ENCODE assay signal across 23 cellular contexts in genomic region chr3:75224419-75224818, GRCh38.
"Had no signal": no experiment of that assay in that cellular context is flagged by ENCODE, and none has a peak within 500 bp of the region (broad histone marks: within the 10 kb centered on the region; RNA-seq: fewer than 3 reads in every experiment).

No MANE protein-coding gene starts in this region.

- H3K9me3 Mint-ChIP-seq: activated B cell treated with CpG ODN at 0.5 μM for 24 hours; activated CD8-positive, alpha-beta T cell treated with anti-CD3 and anti-CD28 coated beads for 36 hours; activated naive CD8-positive, alpha-beta T cell treated with anti-CD3 and anti-CD28 coated beads, Interleukin-2, amount 10 ng/mL, durations not matched to agents 7 days and 5 days; brain; nephron; stimulated activated naive B cell treated with anti-CD40 and anti-IgM and Interleukin-4, amounts not matched to agents 10 μg/mL and 1 μg/mL and 100 μg/mL, for 72 hours; T-helper 2 cell treated with Interferon-gamma antibody and Interleukin-4, amounts not matched to agents 5 μg/mL and 100 μg/mL, for 36 hours had no signal

- H3K4me1 ChIP-seq: esophagus muscularis mucosa, left lung, upper lobe of left lung had no signal

- DNase-seq: activated B cell treated with CpG ODN at 0.5 μM for 24 hours; activated CD4-positive, alpha-beta T cell treated with anti-CD3 and anti-CD28 coated beads for 48 hours; activated CD8-positive, alpha-beta T cell treated with anti-CD3 and anti-CD28 coated beads for 36 hours; activated naive CD4-positive, alpha-beta T cell; activated naive CD8-positive, alpha-beta T cell treated with anti-CD3 and anti-CD28 coated beads, Interleukin-2, amount 10 ng/mL, durations not matched to agents 7 days and 5 days; activated T-cell treated with anti-CD3 and anti-CD28 coated beads, Interleukin-2, amount 50 U/mL, for 1 hour; amygdala; cerebellar nuclear complex; cortex of kidney; glutamatergic neuron; hippocampal formation; kidney; left lung; midbrain; retina; stimulated activated naive B cell treated with anti-CD40 and anti-IgM and Interleukin-4, amounts not matched to agents 10 μg/mL and 1 μg/mL and 100 μg/mL, for 72 hours; upper lobe of left lung had no signal

- H3K4me3 Mint-ChIP-seq: activated B cell treated with CpG ODN at 0.5 μM for 24 hours; activated CD8-positive, alpha-beta T cell treated with anti-CD3 and anti-CD28 coated beads for 36 hours; activated naive CD8-positive, alpha-beta T cell treated with anti-CD3 and anti-CD28 coated beads, Interleukin-2, amount 10 ng/mL, durations not matched to agents 7 days and 5 days; activated T-helper 17 cell treated with anti-CD3 and anti-CD28 coated beads, Interleukin-2, amount 50 U/mL, for 72 hours; brain; nephron; stimulated activated naive B cell treated with anti-CD40 and anti-IgM and Interleukin-4, amounts not matched to agents 10 μg/mL and 1 μg/mL and 100 μg/mL, for 72 hours; T-helper 2 cell treated with Interferon-gamma antibody and Interleukin-4, amounts not matched to agents 5 μg/mL and 100 μg/mL, for 36 hours had no signal

- H3K27ac Mint-ChIP-seq: activated B cell treated with CpG ODN at 0.5 μM for 24 hours; activated CD8-positive, alpha-beta T cell treated with anti-CD3 and anti-CD28 coated beads for 36 hours; activated naive CD8-positive, alpha-beta T cell treated with anti-CD3 and anti-CD28 coated beads, Interleukin-2, amount 10 ng/mL, durations not matched to agents 7 days and 5 days; activated T-helper 17 cell treated with anti-CD3 and anti-CD28 coated beads, Interleukin-2, amount 50 U/mL, for 72 hours; brain; nephron; stimulated activated naive B cell treated with anti-CD40 and anti-IgM and Interleukin-4, amounts not matched to agents 10 μg/mL and 1 μg/mL and 100 μg/mL, for 72 hours; T-helper 2 cell treated with Interferon-gamma antibody and Interleukin-4, amounts not matched to agents 5 μg/mL and 100 μg/mL, for 36 hours had no signal

- H3K36me3 Mint-ChIP-seq: activated naive CD8-positive, alpha-beta T cell treated with anti-CD3 and anti-CD28 coated beads, Interleukin-2, amount 10 ng/mL, durations not matched to agents 7 days and 5 days; brain; stimulated activated naive B cell treated with anti-CD40 and anti-IgM and Interleukin-4, amounts not matched to agents 10 μg/mL and 1 μg/mL and 100 μg/mL, for 72 hours had no signal

- H3K36me3 ChIP-seq: esophagus muscularis mucosa, left lung, thoracic aorta, upper lobe of left lung had no signal

- H3K27me3 Mint-ChIP-seq: activated B cell treated with CpG ODN at 0.5 μM for 24 hours; activated naive CD8-positive, alpha-beta T cell treated with anti-CD3 and anti-CD28 coated beads, Interleukin-2, amount 10 ng/mL, durations not matched to agents 7 days and 5 days; brain; stimulated activated naive B cell treated with anti-CD40 and anti-IgM and Interleukin-4, amounts not matched to agents 10 μg/mL and 1 μg/mL and 100 μg/mL, for 72 hours had no signal

- H3K4me3 ChIP-seq: esophagus muscularis mucosa, left lung, thoracic aorta, upper lobe of left lung had no signal

- H3K4me1 Mint-ChIP-seq: activated B cell treated with CpG ODN at 0.5 μM for 24 hours; activated naive CD8-positive, alpha-beta T cell treated with anti-CD3 and anti-CD28 coated beads, Interleukin-2, amount 10 ng/mL, durations not matched to agents 7 days and 5 days; activated T-helper 17 cell treated with anti-CD3 and anti-CD28 coated beads, Interleukin-2, amount 50 U/mL, for 72 hours; brain; nephron; stimulated activated naive B cell treated with anti-CD40 and anti-IgM and Interleukin-4, amounts not matched to agents 10 μg/mL and 1 μg/mL and 100 μg/mL, for 72 hours had no signal

- ATAC-seq: activated CD8-positive, alpha-beta T cell treated with anti-CD3 and anti-CD28 coated beads for 36 hours; activated T-helper 17 cell treated with anti-CD3 and anti-CD28 coated beads, Interleukin-2, amount 50 U/mL, for 72 hours; left lung; stimulated activated naive B cell treated with anti-CD40 and anti-IgM and Interleukin-4, amounts not matched to agents 10 μg/mL and 1 μg/mL and 100 μg/mL, for 72 hours had no signal

- H3K27me3 ChIP-seq: left lung, upper lobe of left lung had no signal

- H3K9me3 ChIP-seq: esophagus muscularis mucosa, left lung, thoracic aorta, upper lobe of left lung had no signal

- H3K27ac ChIP-seq: esophagus muscularis mucosa, left lung, thoracic aorta, upper lobe of left lung had no signal
